ENCODE assay signal across 1 cellular context in the genomic region with DNA sequence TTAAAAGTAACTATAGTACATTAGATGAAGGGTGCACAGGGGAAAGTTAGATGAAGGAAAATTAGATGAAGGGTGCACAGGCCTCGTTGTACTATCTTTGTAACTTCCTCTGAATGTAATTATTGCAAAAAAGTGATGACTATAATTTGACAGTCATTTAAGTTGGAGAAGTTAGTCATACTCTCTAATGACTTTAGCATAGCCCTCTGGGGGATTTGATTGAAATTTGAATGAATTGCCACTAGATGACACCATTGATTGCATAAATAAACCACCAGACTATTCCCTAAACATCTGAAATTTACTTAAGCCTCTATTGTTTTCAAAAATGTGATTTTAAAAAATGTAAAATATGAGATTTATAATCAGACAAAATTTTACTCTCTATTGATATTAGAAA.
TF ChIP-seq lines count a peak whose summit lies in the region.

No MANE protein-coding gene starts in this region.

TF ChIP-seq in Ishikawa, 13 proteins besides CTCF, POLR2A, EP300 and RAD21 (continued from another document):
- TF ChIP-seq REST (IDR thresholded peaks at IDR 0.05; ENCODE audit: low read depth): no peak
- no peak for TF ChIP-seq FOXM1 (IDR thresholded peaks at IDR 0.05; ENCODE audit: borderline replicate concordance, low read depth)
- TF ChIP-seq, protein P1, sequence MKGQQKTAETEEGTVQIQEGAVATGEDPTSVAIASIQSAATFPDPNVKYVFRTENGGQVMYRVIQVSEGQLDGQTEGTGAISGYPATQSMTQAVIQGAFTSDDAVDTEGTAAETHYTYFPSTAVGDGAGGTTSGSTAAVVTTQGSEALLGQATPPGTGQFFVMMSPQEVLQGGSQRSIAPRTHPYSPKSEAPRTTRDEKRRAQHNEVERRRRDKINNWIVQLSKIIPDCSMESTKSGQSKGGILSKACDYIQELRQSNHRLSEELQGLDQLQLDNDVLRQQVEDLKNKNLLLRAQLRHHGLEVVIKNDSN (IDR thresholded peaks at IDR 0.05): no peak
- TF ChIP-seq ZBTB7A (IDR thresholded peaks at IDR 0.05; ENCODE audit: low read depth): no peak
- no peak for TF ChIP-seq NFIC (IDR thresholded peaks at IDR 0.05)
